Comparison of ENCODE assay signal across 1 cellular context in genomic region chr1:111422546-111423391, GRCh38.
TF ChIP-seq lines count a peak whose summit lies in the region.

No MANE protein-coding gene starts in this region.

TF ChIP-seq in HepG2, 621 proteins besides CTCF, POLR2A, EP300 and RAD21 (continued from another document):
- no peak for TF ChIP-seq KIAA2018 (CRISPR knock-in tag; IDR thresholded peaks at IDR 0.05; ENCODE audit: borderline replicate concordance)
- TF ChIP-seq ETS1 (CRISPR knock-in tag; IDR thresholded peaks at IDR 0.05): no peak
- peak; percentile 49; the same call in 1 of the 2 replicates for TF ChIP-seq POGZ (CRISPR knock-in tag; IDR thresholded peaks at IDR 0.05)
- TF ChIP-seq NFKB2 (CRISPR knock-in tag; IDR thresholded peaks at IDR 0.05; ENCODE audit: borderline replicate concordance): no peak; the same call in 1 of the 2 replicates
- TF ChIP-seq MXI1 (IDR thresholded peaks at IDR 0.05; ENCODE audit: borderline replicate concordance, low read depth, low read length): no peak
- TF ChIP-seq ZSCAN25 (CRISPR knock-in tag; IDR thresholded peaks at IDR 0.05): peak; percentile 41; the same call in 1 of the 2 replicates
- no peak for TF ChIP-seq KDM5A (IDR thresholded peaks at IDR 0.05; ENCODE audit: borderline replicate concordance, low read length)
- TF ChIP-seq ZNF841 (CRISPR knock-in tag; IDR thresholded peaks at IDR 0.05; ENCODE audit: borderline replicate concordance): no peak
- TF ChIP-seq FOXO1 (CRISPR knock-in tag; IDR thresholded peaks at IDR 0.05): no peak
- TF ChIP-seq SMARCC2 (IDR thresholded peaks at IDR 0.05): no peak
- TF ChIP-seq ZNF768 (CRISPR knock-in tag; IDR thresholded peaks at IDR 0.05): no peak
- no peak for TF ChIP-seq TFE3 (CRISPR knock-in tag; IDR thresholded peaks at IDR 0.05)
- TF ChIP-seq ELF4 (CRISPR knock-in tag; IDR thresholded peaks at IDR 0.05; ENCODE audit: borderline replicate concordance): no peak
- 0 out of 2 replicates have a peak, but pooled peaks have one; percentile 46 for TF ChIP-seq NFATC3 (CRISPR knock-in tag; IDR thresholded peaks at IDR 0.05)
- TF ChIP-seq ZNF546 (CRISPR knock-in tag; conservative IDR thresholded peaks at IDR 0.05): no peak
- TF ChIP-seq ZNF18 (CRISPR knock-in tag; IDR thresholded peaks at IDR 0.05; ENCODE audit: insufficient replicate concordance): no peak
- no peak for TF ChIP-seq ZNF616 (CRISPR knock-in tag; IDR thresholded peaks at IDR 0.05; ENCODE audit: low read depth)
- TF ChIP-seq ZNF816 (CRISPR knock-in tag; IDR thresholded peaks at IDR 0.05; ENCODE audit: borderline replicate concordance): no peak
- TF ChIP-seq KMT2A (CRISPR knock-in tag; IDR thresholded peaks at IDR 0.05): no peak
- TF ChIP-seq TARDBP (CRISPR knock-in tag; IDR thresholded peaks at IDR 0.05): peak; percentile 74; the same call in 1 of the 2 replicates
- TF ChIP-seq BORCS8-MEF2B (CRISPR knock-in tag; IDR thresholded peaks at IDR 0.05): no peak
- TF ChIP-seq, protein P1, sequence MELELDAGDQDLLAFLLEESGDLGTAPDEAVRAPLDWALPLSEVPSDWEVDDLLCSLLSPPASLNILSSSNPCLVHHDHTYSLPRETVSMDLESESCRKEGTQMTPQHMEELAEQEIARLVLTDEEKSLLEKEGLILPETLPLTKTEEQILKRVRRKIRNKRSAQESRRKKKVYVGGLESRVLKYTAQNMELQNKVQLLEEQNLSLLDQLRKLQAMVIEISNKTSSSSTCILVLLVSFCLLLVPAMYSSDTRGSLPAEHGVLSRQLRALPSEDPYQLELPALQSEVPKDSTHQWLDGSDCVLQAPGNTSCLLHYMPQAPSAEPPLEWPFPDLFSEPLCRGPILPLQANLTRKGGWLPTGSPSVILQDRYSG (CRISPR knock-in tag; IDR thresholded peaks at IDR 0.05): no peak
- no peak for TF ChIP-seq ETV6 (CRISPR knock-in tag; conservative IDR thresholded peaks at IDR 0.05)
- no peak for TF ChIP-seq ZNF3 (CRISPR knock-in tag; IDR thresholded peaks at IDR 0.05)
- TF ChIP-seq, protein P2, sequence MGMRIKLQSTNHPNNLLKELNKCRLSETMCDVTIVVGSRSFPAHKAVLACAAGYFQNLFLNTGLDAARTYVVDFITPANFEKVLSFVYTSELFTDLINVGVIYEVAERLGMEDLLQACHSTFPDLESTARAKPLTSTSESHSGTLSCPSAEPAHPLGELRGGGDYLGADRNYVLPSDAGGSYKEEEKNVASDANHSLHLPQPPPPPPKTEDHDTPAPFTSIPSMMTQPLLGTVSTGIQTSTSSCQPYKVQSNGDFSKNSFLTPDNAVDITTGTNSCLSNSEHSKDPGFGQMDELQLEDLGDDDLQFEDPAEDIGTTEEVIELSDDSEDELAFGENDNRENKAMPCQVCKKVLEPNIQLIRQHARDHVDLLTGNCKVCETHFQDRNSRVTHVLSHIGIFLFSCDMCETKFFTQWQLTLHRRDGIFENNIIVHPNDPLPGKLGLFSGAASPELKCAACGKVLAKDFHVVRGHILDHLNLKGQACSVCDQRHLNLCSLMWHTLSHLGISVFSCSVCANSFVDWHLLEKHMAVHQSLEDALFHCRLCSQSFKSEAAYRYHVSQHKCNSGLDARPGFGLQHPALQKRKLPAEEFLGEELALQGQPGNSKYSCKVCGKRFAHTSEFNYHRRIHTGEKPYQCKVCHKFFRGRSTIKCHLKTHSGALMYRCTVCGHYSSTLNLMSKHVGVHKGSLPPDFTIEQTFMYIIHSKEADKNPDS (CRISPR knock-in tag; IDR thresholded peaks at IDR 0.05): no peak
- TF ChIP-seq RBAK (CRISPR knock-in tag; IDR thresholded peaks at IDR 0.05): no peak
- TF ChIP-seq HNF1B (CRISPR knock-in tag; IDR thresholded peaks at IDR 0.05): peak; percentile 74
- TF ChIP-seq ZNF335 (CRISPR knock-in tag; IDR thresholded peaks at IDR 0.05): no peak
- TF ChIP-seq ZNF274 (CRISPR knock-in tag; IDR thresholded peaks at IDR 0.05): peak; percentile 61; the same call in 1 of the 2 replicates
- TF ChIP-seq BRCA1 (CRISPR knock-in tag; IDR thresholded peaks at IDR 0.05): no peak
- TF ChIP-seq ZNF496 (CRISPR knock-in tag; IDR thresholded peaks at IDR 0.05; ENCODE audit: insufficient replicate concordance): no peak
- TF ChIP-seq, protein P3, sequence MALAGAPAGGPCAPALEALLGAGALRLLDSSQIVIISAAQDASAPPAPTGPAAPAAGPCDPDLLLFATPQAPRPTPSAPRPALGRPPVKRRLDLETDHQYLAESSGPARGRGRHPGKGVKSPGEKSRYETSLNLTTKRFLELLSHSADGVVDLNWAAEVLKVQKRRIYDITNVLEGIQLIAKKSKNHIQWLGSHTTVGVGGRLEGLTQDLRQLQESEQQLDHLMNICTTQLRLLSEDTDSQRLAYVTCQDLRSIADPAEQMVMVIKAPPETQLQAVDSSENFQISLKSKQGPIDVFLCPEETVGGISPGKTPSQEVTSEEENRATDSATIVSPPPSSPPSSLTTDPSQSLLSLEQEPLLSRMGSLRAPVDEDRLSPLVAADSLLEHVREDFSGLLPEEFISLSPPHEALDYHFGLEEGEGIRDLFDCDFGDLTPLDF (CRISPR knock-in tag; IDR thresholded peaks at IDR 0.05): no peak
- no peak for TF ChIP-seq MAF1 (CRISPR knock-in tag; IDR thresholded peaks at IDR 0.05; ENCODE audit: borderline replicate concordance)
- no peak for TF ChIP-seq FOXP1 (IDR thresholded peaks at IDR 0.05)
- TF ChIP-seq FOXP1 (CRISPR knock-in tag; IDR thresholded peaks at IDR 0.05): no peak
TF ChIP-seq in HepG2: peak in this region for 102.
